In genomic region chr12:30763053-30763452, GRCh38 we compare ENCODE assay signal across 1 cellular context.
A peak's percentile ranks its signal among the peaks of the same experiment; 100 is the strongest.
TF ChIP-seq lines count a peak whose summit lies in the region.

No MANE protein-coding gene starts in this region.

TF ChIP-seq in K562, 482 proteins besides CTCF, POLR2A, EP300 and RAD21 (continued from another document and continues in another):
- TF ChIP-seq PKNOX1 (IDR thresholded peaks at IDR 0.05) (0 out of 2 replicates have a peak, but pooled peaks have one; percentile 22), ZNF280B (CRISPR knock-in tag; IDR thresholded peaks at IDR 0.05) (no peak), HIVEP1 (CRISPR knock-in tag; IDR thresholded peaks at IDR 0.05) (no peak), ZNF696 (CRISPR knock-in tag; conservative IDR thresholded peaks at IDR 0.05) (no peak), ZNF197 (CRISPR knock-in tag; IDR thresholded peaks at IDR 0.05; ENCODE audit: low read depth) (no peak), NFE2L1 (tag; IDR thresholded peaks at IDR 0.05; ENCODE audit: borderline replicate concordance, low read depth) (no peak), SIRT6 (IDR thresholded peaks at IDR 0.05; ENCODE audit: low read depth, low read length) (no peak), ETV1 (tag; conservative IDR thresholded peaks at IDR 0.05; ENCODE audit: low read depth) (no peak), USF2 (CRISPR knock-in tag; IDR thresholded peaks at IDR 0.05) (no peak), NCOA6 (IDR thresholded peaks at IDR 0.05) (no peak), BRF1 (IDR thresholded peaks at IDR 0.05; ENCODE audit: borderline replicate concordance, extremely low read depth, insufficient read length) (no peak), ZSCAN29 (IDR thresholded peaks at IDR 0.05) (no peak), CBFB (CRISPR knock-in tag; IDR thresholded peaks at IDR 0.05) (no peak), ETV6 (IDR thresholded peaks at IDR 0.05; ENCODE audit: borderline replicate concordance in 1 of 2, low read depth in 2 of 2, low read length in 1 of 2) (no peak), ETV6 (CRISPR knock-in tag; IDR thresholded peaks at IDR 0.05; ENCODE audit: borderline replicate concordance) (no peak), TAL1 (IDR thresholded peaks at IDR 0.05) (peak; percentile 78), MCM3 (IDR thresholded peaks at IDR 0.05) (no peak), MBD2 (IDR thresholded peaks at IDR 0.05; ENCODE audit: borderline replicate concordance, low read depth) (no peak), FOS (IDR thresholded peaks at IDR 0.05; ENCODE audit: extremely low read depth, insufficient read length) (no peak), ZNF253 (CRISPR knock-in tag; conservative IDR thresholded peaks at IDR 0.05) (no peak), USF1 (CRISPR knock-in tag; IDR thresholded peaks at IDR 0.05) (no peak), STAT6 (CRISPR knock-in tag; IDR thresholded peaks at IDR 0.05) (no peak), PHF20 (IDR thresholded peaks at IDR 0.05; ENCODE audit: partially characterized antibody) (no peak), ZNF318 (IDR thresholded peaks at IDR 0.05; ENCODE audit: borderline replicate concordance in 1 of 2, low read depth in 1 of 2) (no peak), THRA (IDR thresholded peaks at IDR 0.05) (no peak), MTA2 (IDR thresholded peaks at IDR 0.05; ENCODE audit: low read depth) (peak; percentile 38; the same call in 1 of the 2 replicates), CBX3 (IDR thresholded peaks at IDR 0.05; ENCODE audit: borderline replicate concordance in 1 of 2, low read length in 2 of 2) (peak in 1 of 2 experiments; percentile 28; a peak in 1 of 3 replicates), SP1 (CRISPR knock-in tag; IDR thresholded peaks at IDR 0.05) (no peak), CEBPB (tag; IDR thresholded peaks at IDR 0.05) (no peak), ZNF445 (CRISPR knock-in tag; IDR thresholded peaks at IDR 0.05; ENCODE audit: low read depth) (no peak), DPF2 (IDR thresholded peaks at IDR 0.05) (peak; percentile 64), ZKSCAN1 (IDR thresholded peaks at IDR 0.05; ENCODE audit: low read depth, low read length) (no peak), TFAM (CRISPR knock-in tag; conservative IDR thresholded peaks at IDR 0.05) (no peak), HMBOX1 (IDR thresholded peaks at IDR 0.05) (peak; percentile 59), RBM14 (IDR thresholded peaks at IDR 0.05; ENCODE audit: borderline replicate concordance, insufficient read depth, low read depth, low read length) (no peak), NRF1 (conservative IDR thresholded peaks at IDR 0.05 in 1 of 2, IDR thresholded peaks at IDR 0.05 in 1 of 2) (no peak), ZNF57 (CRISPR knock-in tag; IDR thresholded peaks at IDR 0.05) (no peak), THAP12 (CRISPR knock-in tag; IDR thresholded peaks at IDR 0.05) (no peak), TRIM24 (IDR thresholded peaks at IDR 0.05) (peak; percentile 28 to 30; a peak in 2 of 4 replicates), TRIM28 (IDR thresholded peaks at IDR 0.05) (no peak), FOXA1 (IDR thresholded peaks at IDR 0.05; ENCODE audit: borderline replicate concordance) (peak; percentile 90), CBFA2T3 (IDR thresholded peaks at IDR 0.05) (peak; percentile 87), CTBP1 (IDR thresholded peaks at IDR 0.05; ENCODE audit: borderline replicate concordance) (peak; percentile 38; the same call in 1 of the 2 replicates), RFX5 (IDR thresholded peaks at IDR 0.05; ENCODE audit: low read depth, low read length) (no peak), PML (IDR thresholded peaks at IDR 0.05; ENCODE audit: low read length) (peak; percentile 48; the same call in 1 of the 2 replicates), NFIX (CRISPR knock-in tag; IDR thresholded peaks at IDR 0.05; ENCODE audit: low read depth) (no peak)
